In the genomic region with DNA sequence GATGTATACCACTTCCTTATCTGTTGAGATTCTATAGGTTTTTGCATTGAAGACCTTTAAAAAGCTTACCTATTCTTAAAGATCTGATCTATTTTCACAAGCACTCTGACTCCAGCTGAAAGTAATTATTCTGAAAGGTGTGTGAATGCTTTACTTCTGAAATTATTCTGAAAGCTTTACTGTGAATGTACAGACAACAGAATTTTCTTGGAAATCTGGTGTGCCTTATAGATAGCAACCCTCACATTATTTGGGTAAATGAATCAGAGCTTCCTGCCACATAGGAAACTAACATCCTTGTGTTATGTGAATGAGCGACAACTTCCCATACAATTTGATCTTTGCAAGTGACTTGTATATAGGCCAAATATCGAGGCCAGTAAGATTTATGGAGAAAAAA, we compare ENCODE assay signal across 24 cellular contexts. TPM values are rescaled to one million over a fixed set of nuclear protein-coding genes. Genes with fewer than 3 reads are reported as not detected.
"Had no signal": no experiment of that assay in that cellular context is flagged by ENCODE, and none has a peak within 500 bp of the region (broad histone marks: within the 10 kb centered on the region; RNA-seq: fewer than 3 reads in every experiment).

No MANE protein-coding gene starts in this region.

- H3K27ac Mint-ChIP-seq: activated CD4-positive, alpha-beta T cell treated with anti-CD3 and anti-CD28 coated beads, Interleukin-2, amount 10 ng/mL, durations not matched to agents 24 days and 14 days; activated T-helper 2 cell treated with anti-CD3 and anti-CD28 coated beads, Interferon-gamma antibody, Interleukin-2, Interleukin-4, amounts not matched to agents 10 μg/mL and 5 μg/mL and 100 μg/mL, durations not matched to agents 14 hours and 24 hours and 36 hours; WTC11 had no signal

- H3K4me3 Mint-ChIP-seq: activated CD4-positive, alpha-beta T cell treated with anti-CD3 and anti-CD28 coated beads, Interleukin-2, amount 10 ng/mL, durations not matched to agents 24 days and 14 days; activated naive CD4-positive, alpha-beta T cell treated with anti-CD3 and anti-CD28 coated beads, Interleukin-2, amount 10 ng/mL, durations not matched to agents 7 days and 5 days; central memory CD8-positive, alpha-beta T cell; T-helper 1 cell treated with Interleukin-12 subunit alpha and Interleukin-12 subunit beta and Interleukin-4 antibody, amounts not matched to agents 30 μg/mL and 1 μg/mL, for 36 hours; WTC11 had no signal

- H3K9me3 Mint-ChIP-seq: activated T-helper 2 cell treated with anti-CD3 and anti-CD28 coated beads, Interferon-gamma antibody, Interleukin-2, Interleukin-4, amounts not matched to agents 10 μg/mL and 5 μg/mL and 100 μg/mL, durations not matched to agents 14 hours and 24 hours and 36 hours; brain; central memory CD8-positive, alpha-beta T cell; WTC11 had no signal

- ATAC-seq: K562, WTC11 had no signal

- DNase-seq: activated CD4-positive, alpha-beta T cell treated with anti-CD3 and anti-CD28 coated beads, Interleukin-2, amount 10 ng/mL, durations not matched to agents 24 days and 14 days; activated CD4-positive, CD25-positive, alpha-beta regulatory T cell treated with anti-CD3 and anti-CD28 coated beads, Interleukin-2, amount 50 U/mL, for 72 hours; activated gamma-delta T cell treated with Interleukin-2 at 50 U/mL for 16 hours; activated naive CD4-positive, alpha-beta T cell treated with anti-CD3 and anti-CD28 coated beads, Interleukin-2, amount 10 ng/mL, durations not matched to agents 7 days and 5 days; activated T-cell treated with anti-CD3 and anti-CD28 coated beads for 4 hours; activated T-cell treated with anti-CD3 and anti-CD28 coated beads, Interleukin-2, amount 50 U/mL, for 48 hours; amniotic stem cell; Kasumi-1; NCI-H1105 treated with DMSO at 0.1 percent for 48 hours; NCI-H1436 treated with DMSO at 0.1 percent for 48 hours; NCI-H187; NCI-H2081; NCI-H510A treated with DMSO at 0.1 percent for 48 hours; NCI-H69; Peyer's patch; Right ventricle myocardium superior; SJCRH30; T-helper 9 cell had no signal

RNA-seq across cellular contexts. Expression of gene CDO1, which starts 6.5 kb away (rescaled TPM):
- total RNA-seq: SJCRH30 had no signal
